Comparison of ENCODE assay signal across 8 cellular contexts in the genomic region with DNA sequence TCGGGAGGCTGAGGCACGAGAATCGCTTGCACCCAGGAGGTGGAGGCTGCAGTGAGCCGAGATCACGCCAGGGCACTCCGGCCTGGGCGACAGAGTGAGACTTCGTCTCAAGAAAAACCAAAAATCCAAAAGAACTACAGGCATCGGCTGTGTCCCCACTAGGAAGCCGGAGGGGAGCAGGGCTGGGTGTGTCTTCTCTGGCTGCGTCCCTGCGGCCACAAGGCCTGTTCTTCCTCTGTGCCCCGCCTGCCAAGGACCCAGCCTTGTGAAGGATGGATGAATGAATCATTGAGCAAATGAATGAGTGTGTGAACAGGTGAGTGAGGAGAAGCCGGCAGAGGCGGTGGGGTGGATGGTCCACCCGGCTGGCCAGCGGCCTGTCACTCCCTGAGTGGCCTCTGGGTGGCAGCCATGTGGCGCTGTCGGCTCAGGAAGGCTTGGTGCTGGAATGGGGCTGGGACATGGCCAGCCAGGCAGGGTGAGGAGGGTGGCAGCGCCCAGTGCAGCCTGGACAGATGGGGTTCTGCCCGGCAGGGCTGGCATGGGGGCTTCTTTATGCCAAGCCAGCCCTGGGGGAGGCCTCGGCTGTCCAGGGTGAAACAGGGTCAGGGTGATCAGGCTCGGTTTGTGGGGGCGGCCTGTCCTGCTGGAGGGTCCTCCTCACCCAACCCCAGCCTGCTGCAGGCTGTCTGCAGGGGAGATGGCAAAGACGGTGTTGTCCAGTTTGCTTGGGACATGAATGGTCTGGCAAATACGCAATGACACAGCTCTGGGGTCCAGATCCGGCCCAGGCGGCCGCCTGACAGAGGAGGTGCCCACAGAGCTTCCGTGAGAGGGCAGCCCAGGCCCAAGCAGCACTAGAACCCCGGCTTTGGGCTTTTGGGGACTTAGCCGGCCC. TPM values are rescaled to one million over a fixed set of nuclear protein-coding genes. Genes with fewer than 3 reads are reported as not detected.
DNase-seq lines count a peak whose midpoint lies in the region; ATAC-seq lines count a peak whose summit lies in the region.

No MANE protein-coding gene starts in this region.

- no peak overlapping the region for H3K27ac Mint-ChIP-seq in CD8-positive, alpha-beta memory T cell

- H3K4me1 ChIP-seq in CD8-positive, alpha-beta memory T cell (ENCODE audit: insufficient read depth, low read length), result no peaks in the 10 kb centered on the region
- peaks cover 25 to 31% of the 10 kb centered on the region in 2 donors for H3K4me1 ChIP-seq in duodenal mucosa (ENCODE audit: control insufficient read depth in 1 of 2, insufficient read depth in 2 of 2, low read length in 2 of 2)

- POLR2A ChIA-PET in CD8-positive, alpha-beta memory T cell (lab: Charles Lee), result no interaction called here

- no peaks in the 10 kb centered on the region for H3K36me3 Mint-ChIP-seq in CD8-positive, alpha-beta memory T cell

- no peak overlapping the region for H3K4me3 ChIP-seq in CD8-positive, alpha-beta memory T cell (ENCODE audit: low read length)
- H3K4me3 ChIP-seq in duodenal mucosa (ENCODE audit: low read depth in 1 of 2, low read length in 2 of 2), result peak overlapping the region in 1 of 2 donors; percentile 30

- no peak overlapping the region for H3K4me3 Mint-ChIP-seq in CD8-positive, alpha-beta memory T cell

- no peaks in the 10 kb centered on the region for H3K9me3 ChIP-seq in CD8-positive, alpha-beta memory T cell (ENCODE audit: low read length)
- H3K9me3 ChIP-seq in duodenal mucosa (ENCODE audit: control insufficient read depth in 1 of 2, low read length in 2 of 2), result no peaks in the 10 kb centered on the region

- CTCF ChIA-PET in CD8-positive, alpha-beta memory T cell (lab: Charles Lee), result no interaction called here

- peak overlapping the region; percentile 33 to 46 for H3K9ac ChIP-seq in duodenal mucosa (ENCODE audit: low read depth in 1 of 2, low read length in 2 of 2)

- DNase-seq in CD8-positive, alpha-beta memory T cell, result peak in 4 of 5 donors; percentile 21 to 69 (median 28)
- peak; percentile 85 for DNase-seq in NCI-H82 (lab: John Stamatoyannopoulos, UW)
- peak; percentile 49 to 53 for DNase-seq in activated CD4-positive, alpha-beta T cell treated with anti-CD3 and anti-CD28 coated beads, Interleukin-2, amount 50 U/mL, for 4 hours
- peak; percentile 85 for DNase-seq in medulla oblongata (ENCODE audit: extremely low spot score)
- peak; percentile 60 to 65 for DNase-seq in stimulated activated CD8-positive, alpha-beta memory T cell treated with anti-CD3 and anti-CD28 coated beads, Interleukin-2, amount 100 ng/mL, for 48 hours (ENCODE audit: low read depth in 2 of 2)

- H3K27me3 Mint-ChIP-seq in CD8-positive, alpha-beta memory T cell, result peaks cover 16 to 36% of the 10 kb centered on the region in 2 donors

- ATAC-seq in HG03432 (IDR thresholded peaks at IDR 0.05; ENCODE audit: unreplicated experiment), result peak; percentile 46
- no peak for ATAC-seq in GM21526 (IDR thresholded peaks at IDR 0.05; ENCODE audit: low FRiP score, unreplicated experiment)

- H3K27me3 ChIP-seq in CD8-positive, alpha-beta memory T cell (ENCODE audit: insufficient read depth, low read length, poor library complexity, severe bottlenecking), result peaks cover 4% of the 10 kb centered on the region
- peaks cover 0 to 2% of the 10 kb centered on the region in 2 donors for H3K27me3 ChIP-seq in duodenal mucosa (ENCODE audit: control insufficient read depth in 1 of 2, insufficient read depth in 2 of 2, low read length in 2 of 2)

- H3K9me3 Mint-ChIP-seq in CD8-positive, alpha-beta memory T cell, result no peaks in the 10 kb centered on the region

- H3K27ac ChIP-seq in CD8-positive, alpha-beta memory T cell (ENCODE audit: low read depth, low read length), result no peak overlapping the region
- H3K27ac ChIP-seq in duodenal mucosa (ENCODE audit: low read depth, low read length), result no peak overlapping the region

- no peaks in the 10 kb centered on the region for H3K36me3 ChIP-seq in CD8-positive, alpha-beta memory T cell (ENCODE audit: insufficient read depth, low read length)
- H3K36me3 ChIP-seq in duodenal mucosa (ENCODE audit: control insufficient read depth in 1 of 2, insufficient read depth in 2 of 2, low read length in 2 of 2), result no peaks in the 10 kb centered on the region

- H3K4me1 Mint-ChIP-seq in CD8-positive, alpha-beta memory T cell, result peaks cover 0 to 8% (median 5%) of the 10 kb centered on the region in 3 donors

RNA-seq across cellular contexts. Expression of gene SLC25A10, which starts 21.7 kb away (rescaled TPM):
- 10 to 100 TPM; 34.1 to 34.7 TPM for total RNA-seq in CD8-positive, alpha-beta memory T cell
- polyA plus RNA-seq in CD8-positive, alpha-beta memory T cell, result 4.9 TPM

RNA-seq across cellular contexts. Expression of gene MRPL12, which starts 30.6 kb away (rescaled TPM):
- total RNA-seq in CD8-positive, alpha-beta memory T cell, result 100 to 1,000 TPM; 246 to 255 TPM
- polyA plus RNA-seq in CD8-positive, alpha-beta memory T cell, result 53.6 TPM

RNA-seq across cellular contexts. Expression of gene HGS, which starts 49.9 kb away (rescaled TPM):
- 100 to 1,000 TPM; 122 to 135 TPM for total RNA-seq in CD8-positive, alpha-beta memory T cell
- 36.7 TPM for polyA plus RNA-seq in CD8-positive, alpha-beta memory T cell

RNA-seq across cellular contexts. Expression of gene ARL16, which starts 50.2 kb away (rescaled TPM):
- 10 to 100 TPM; 16.3 to 19.7 TPM for total RNA-seq in CD8-positive, alpha-beta memory T cell
- polyA plus RNA-seq in CD8-positive, alpha-beta memory T cell, result 33.0 TPM

Comparison
In these comparisons a context has a peak if more than half of its experiments do, and no peak if none do; other contexts are left out.
1. DNase-seq: peak in every context shown above with its lines; median percentile 85 in NCI-H82; 85 in medulla oblongata; 62 in stimulated activated CD8-positive, alpha-beta memory T cell treated with anti-CD3 and anti-CD28 coated beads, Interleukin-2, amount 100 ng/mL, for 48 hours; 51 in activated CD4-positive, alpha-beta T cell treated with anti-CD3 and anti-CD28 coated beads, Interleukin-2, amount 50 U/mL, for 4 hours; 28 in CD8-positive, alpha-beta memory T cell.